1 cellular context compared by ENCODE assay signal in genomic region chr5:69503144-69503488, GRCh38.
TF ChIP-seq lines count a peak whose summit lies in the region.

No MANE protein-coding gene starts in this region.

TF ChIP-seq in A549, 52 proteins besides CTCF, POLR2A, EP300 and RAD21 (continued from another document):
- TF ChIP-seq BCL3 (IDR thresholded peaks at IDR 0.05) (no peak), HDAC2 (IDR thresholded peaks at IDR 0.05) (no peak), ZSCAN20 (CRISPR knock-in tag; IDR thresholded peaks at IDR 0.05) (no peak), CHD2 (IDR thresholded peaks at IDR 0.05; ENCODE audit: low read length, partially characterized antibody) (no peak), RARB (CRISPR knock-in tag; IDR thresholded peaks at IDR 0.05) (no peak), JUNB (IDR thresholded peaks at IDR 0.05) (no peak), CEBPB (IDR thresholded peaks at IDR 0.05) (no peak), KDM5A (IDR thresholded peaks at IDR 0.05) (no peak), HES2 (IDR thresholded peaks at IDR 0.05) (no peak), SMC3 (IDR thresholded peaks at IDR 0.05) (no peak), ZC3H11A (IDR thresholded peaks at IDR 0.05) (no peak), ZFP36 (IDR thresholded peaks at IDR 0.05; ENCODE audit: borderline replicate concordance, partially characterized antibody) (no peak)
TF ChIP-seq in A549: peak in this region for 0.
